ENCODE assay signal across 8 cellular contexts in the genomic region with DNA sequence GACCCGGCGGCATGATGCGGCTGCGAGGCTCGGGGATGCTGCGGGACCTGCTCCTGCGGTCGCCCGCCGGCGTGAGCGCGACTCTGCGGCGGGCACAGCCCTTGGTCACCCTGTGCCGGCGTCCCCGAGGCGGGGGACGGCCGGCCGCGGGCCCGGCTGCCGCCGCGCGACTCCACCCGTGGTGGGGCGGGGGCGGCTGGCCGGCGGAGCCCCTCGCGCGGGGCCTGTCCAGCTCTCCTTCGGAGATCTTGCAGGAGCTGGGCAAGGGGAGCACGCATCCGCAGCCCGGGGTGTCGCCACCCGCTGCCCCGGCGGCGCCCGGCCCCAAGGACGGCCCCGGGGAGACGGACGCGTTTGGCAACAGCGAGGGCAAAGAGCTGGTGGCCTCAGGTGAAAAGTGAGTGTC. TPM values are rescaled to one million over a fixed set of nuclear protein-coding genes. Genes with fewer than 3 reads are reported as not detected.
A peak's percentile ranks its signal among the peaks of the same experiment; 100 is the strongest.
DNase-seq lines count a peak whose midpoint lies in the region; ATAC-seq and TF ChIP-seq lines count a peak whose summit lies in the region.

No MANE protein-coding gene starts in this region.

- 0% methylated on average over 12 of the region's 52 CpGs; no CpG with 5 or more reads in 1 of the 2 donors for WGBS in tibial nerve, 2 donors

- H3K9me3 ChIP-seq in CD8-positive, alpha-beta memory T cell (ENCODE audit: low read length): no peaks in the 10 kb centered on the region
- H3K9me3 ChIP-seq in left lung (no peaks in the 10 kb centered on the region), tibial nerve (no peaks in the 10 kb centered on the region)

- H3K36me3 ChIP-seq in CD8-positive, alpha-beta memory T cell (ENCODE audit: insufficient read depth, low read length): no peaks in the 10 kb centered on the region
- H3K36me3 ChIP-seq in left lung (no peaks in the 10 kb centered on the region), tibial nerve (no peaks in the 10 kb centered on the region)

- TF ChIP-seq CTCF in astrocyte of the spinal cord (IDR thresholded peaks at IDR 0.05; ENCODE audit: low read depth, low read length) (no peak), left lung (IDR thresholded peaks at IDR 0.05) (no peak), tibial nerve (IDR thresholded peaks at IDR 0.05) (no peak)

- no peaks in the 10 kb centered on the region for H3K9me3 Mint-ChIP-seq in CD8-positive, alpha-beta memory T cell

- no peaks in the 10 kb centered on the region for H3K27me3 ChIP-seq in CD8-positive, alpha-beta memory T cell (ENCODE audit: insufficient read depth, low read length, poor library complexity, severe bottlenecking)
- H3K27me3 ChIP-seq in left lung (no peaks in the 10 kb centered on the region), tibial nerve (no peaks in the 10 kb centered on the region)

- peaks cover 39 to 63% (median 50%) of the 10 kb centered on the region in 3 donors for H3K4me1 Mint-ChIP-seq in CD8-positive, alpha-beta memory T cell

- intact Hi-C loops in left lung (cut with DNase I): no loop called here

- POLR2A ChIA-PET in CD8-positive, alpha-beta memory T cell (lab: Charles Lee): interaction anchor here (1.2 to 3.4 kb wide), 13 partner anchors 12 to 1118 kb away, joined by 4 to 20 read pairs (median 9); partner anchors contain the start of genes MFSD6, NABP1, OSGEPL1 and STAT1

- no peak for DNase-seq in CD8-positive, alpha-beta memory T cell
- DNase-seq in astrocyte of the spinal cord (ENCODE audit: low read depth, low spot score) (no peak), left lung (peak in 1 of 2 donors; percentile 34), tibial nerve (ENCODE audit: low spot score in 2 of 2) (no peak)

- no peak for TF ChIP-seq POLR2A in tibial nerve (IDR thresholded peaks at IDR 0.05)

- peaks cover 0 to 6% of the 10 kb centered on the region in 2 donors for H3K27me3 Mint-ChIP-seq in CD8-positive, alpha-beta memory T cell

- peaks cover 0 to 42% (median 7%) of the 10 kb centered on the region in 3 donors for H3K36me3 Mint-ChIP-seq in CD8-positive, alpha-beta memory T cell

- no peak for TF ChIP-seq EP300 in tibial nerve (IDR thresholded peaks at IDR 0.05)

- H3K4me3 ChIP-seq in CD8-positive, alpha-beta memory T cell (ENCODE audit: low read length): peak overlapping the region; percentile 95
- peak overlapping the region; percentile 86 for H3K4me3 ChIP-seq in astrocyte of the spinal cord (ENCODE audit: low read depth, low read length)
- peak overlapping the region; percentile 88 to 93 for H3K4me3 ChIP-seq in left lung
- H3K4me3 ChIP-seq in tibial nerve: peak overlapping the region; percentile 64 to 99 (median 91)

- peak overlapping the region; percentile 81 to 99 (median 98) for H3K27ac Mint-ChIP-seq in CD8-positive, alpha-beta memory T cell

- CTCF ChIA-PET in CD8-positive, alpha-beta memory T cell (lab: Charles Lee): interaction anchor here (1.4 to 4.1 kb wide), 3 partner anchors 12 to 31 kb away, joined by 3 to 30 read pairs (median 9); no protein-coding TSS in a partner anchor

- in situ Hi-C loops in astrocyte of the spinal cord (cut with HindIII; ENCODE audit: low sequenced_read_pairs): no loop called here

- peaks cover 52% of the 10 kb centered on the region for H3K4me1 ChIP-seq in CD8-positive, alpha-beta memory T cell (ENCODE audit: insufficient read depth, low read length)
- H3K4me1 ChIP-seq in left lung (peaks cover 1 to 56% of the 10 kb centered on the region in 2 donors), tibial nerve (peaks cover 0 to 42% (median 10%) of the 10 kb centered on the region in 4 donors)

- peak overlapping the region; percentile 97 to 99 (median 98) for H3K4me3 Mint-ChIP-seq in CD8-positive, alpha-beta memory T cell

- H3K27ac ChIP-seq in CD8-positive, alpha-beta memory T cell (ENCODE audit: low read depth, low read length): peak overlapping the region; percentile 92
- peak overlapping the region; percentile 98 to 99 for H3K27ac ChIP-seq in left lung
- H3K27ac ChIP-seq in tibial nerve: peak overlapping the region; percentile 90 to 97 (median 94)

- ATAC-seq in HG03039 (IDR thresholded peaks at IDR 0.05; ENCODE audit: unreplicated experiment): peak; percentile 2
- ATAC-seq in left lung: peak; percentile 2
- no peak for ATAC-seq in HG03469 (IDR thresholded peaks at IDR 0.05; ENCODE audit: unreplicated experiment)
- ATAC-seq in GM18861 (IDR thresholded peaks at IDR 0.05; ENCODE audit: unreplicated experiment): no peak
- ATAC-seq in HG02973 (IDR thresholded peaks at IDR 0.05; ENCODE audit: unreplicated experiment): no peak

RNA-seq across cellular contexts. Expression of gene GLS, which starts 0.5 kb away (rescaled TPM):
- total RNA-seq in CD8-positive, alpha-beta memory T cell: 100 to 1,000 TPM; 209 to 222 TPM
- 50.9 TPM for polyA plus RNA-seq in CD8-positive, alpha-beta memory T cell
- total RNA-seq in left lung: 100 to 1,000 TPM; 192 to 346 TPM
- total RNA-seq in tibial nerve: 100 to 1,000 TPM; 106 to 164 (median 145) TPM

Comparison
In these comparisons a context has a peak if more than half of its experiments do, and no peak if none do; other contexts are left out.
1. ATAC-seq: peak in HG03039 (single experiment) and left lung (single experiment); none in HG03469 (single experiment), GM18861 (single experiment) and HG02973 (single experiment).
2. Peak in every context shown above with its lines, with median percentiles within 50 percentile points of each other: H3K27ac ChIP-seq and H3K4me3 ChIP-seq.